17 cellular contexts compared by ENCODE assay signal in the genomic region with DNA sequence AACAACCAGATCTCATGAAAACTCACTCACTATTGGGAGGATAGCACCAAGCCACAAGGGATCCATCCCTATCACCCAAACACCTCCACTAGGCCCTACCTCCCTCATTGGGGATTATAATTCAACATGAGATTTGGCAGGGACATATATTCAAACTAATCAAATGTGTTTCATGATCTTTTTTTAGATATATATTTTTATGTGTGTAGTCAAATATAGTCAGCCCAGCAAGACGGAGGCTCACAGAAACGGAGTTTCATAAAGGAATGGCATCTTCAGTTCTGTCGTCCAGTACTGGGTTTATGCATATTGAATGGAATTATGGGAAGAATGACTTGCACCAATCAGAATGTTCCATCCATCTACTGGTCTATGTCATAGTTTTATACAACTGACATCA.
DNase-seq lines count a peak whose midpoint lies in the region; ATAC-seq and TF ChIP-seq lines count a peak whose summit lies in the region.
"Had no signal": no experiment of that assay in that cellular context is flagged by ENCODE, and none has a peak within 500 bp of the region (broad histone marks: within the 10 kb centered on the region; RNA-seq: fewer than 3 reads in every experiment).

No MANE protein-coding gene starts in this region.

- H3K36me3 ChIP-seq in BLaER1 = no peaks in the 10 kb centered on the region
- peaks cover 9% of the 10 kb centered on the region; the same call in 1 of the 2 replicates for H3K36me3 ChIP-seq in OCI-LY7 (ENCODE audit: insufficient read depth, low read length)
- no peaks in the 10 kb centered on the region for H3K36me3 ChIP-seq in esophagus muscularis mucosa
- H3K36me3 ChIP-seq in transverse colon = no peaks in the 10 kb centered on the region

- no peaks in the 10 kb centered on the region for H3K4me1 Mint-ChIP-seq in activated CD8-positive, alpha-beta T cell treated with anti-CD3 and anti-CD28 coated beads for 36 hours (ENCODE audit: low read depth)
- H3K4me1 Mint-ChIP-seq: CD4-positive, CD25-positive, alpha-beta regulatory T cell; CD8-positive, alpha-beta memory T cell had no signal

- H2AFZ ChIP-seq in OCI-LY7 (ENCODE audit: low read length) = peak overlapping the region; percentile 53; the same call in 1 of the 2 replicates

- CTCF ChIA-PET in OCI-LY7 (lab: Charles Lee; ENCODE audit: unreplicated experiment) = no interaction called here
- CTCF ChIA-PET in activated CD8-positive, alpha-beta T cell treated with anti-CD3 and anti-CD28 coated beads for 36 hours (lab: Charles Lee) = no interaction called here

- H3K27me3 ChIP-seq in BLaER1 (no peaks in the 10 kb centered on the region), esophagus muscularis mucosa (no peaks in the 10 kb centered on the region), transverse colon (no peaks in the 10 kb centered on the region)

- intact Hi-C loops in OCI-LY7 (cut with micrococcal nuclease; ENCODE audit: unreplicated experiment) (no loop called here), esophagus muscularis mucosa (cut with DNase I) (no loop called here), transverse colon (cut with DNase I; ENCODE audit: low total_unique reads) (no loop called here)
- intact Hi-C loops in activated CD8-positive, alpha-beta T cell treated with anti-CD3 and anti-CD28 coated beads for 36 hours (cut with micrococcal nuclease) = no loop called here

- BruUV-seq in OCI-LY7 (replicated peaks; lab: Mats Ljungman, UMichigan) = no TSS peak

- DNase-seq in OCI-LY7 (ENCODE audit: low spot score) (peak; percentile 45), esophagus muscularis mucosa (ENCODE audit: extremely low spot score) (no peak), transverse colon (no peak), NCI-H446 treated with DMSO at 0.1 percent for 48 hours (lab: John Stamatoyannopoulos, UW) (no peak)
- no peak for DNase-seq in activated CD8-positive, alpha-beta T cell treated with anti-CD3 and anti-CD28 coated beads for 36 hours
- DNase-seq: 8988T; C1 segment of cervical spinal cord; CD4-positive, CD25-positive, alpha-beta regulatory T cell; CD8-positive, alpha-beta memory T cell; COR-L47; DMS 273 treated with DMSO at 0.1 percent for 48 hours; DMS53; EL; H9 had no signal

- H3K4me3 ChIP-seq in BLaER1 (no peak overlapping the region), OCI-LY7 (ENCODE audit: low read depth, low read length, poor library complexity, severe bottlenecking) (peak overlapping the region; percentile 32), esophagus muscularis mucosa (no peak overlapping the region), transverse colon (no peak overlapping the region)
- H3K4me3 ChIP-seq: GM12878 had no signal

- peaks cover 2% of the 10 kb centered on the region for H3K27me3 Mint-ChIP-seq in activated CD8-positive, alpha-beta T cell treated with anti-CD3 and anti-CD28 coated beads for 36 hours
- H3K27me3 Mint-ChIP-seq: CD4-positive, CD25-positive, alpha-beta regulatory T cell had no signal

- H4K20me1 ChIP-seq in BLaER1 = no peaks in the 10 kb centered on the region
- H4K20me1 ChIP-seq in OCI-LY7 (ENCODE audit: insufficient read depth, low read length) = no peaks in the 10 kb centered on the region

- H3K9me2 ChIP-seq in OCI-LY7 (ENCODE audit: insufficient read depth, low read length) = no peaks in the 10 kb centered on the region

- POLR2A ChIA-PET in OCI-LY7 (lab: Charles Lee) = interaction anchor here (0.7 to 1.9 kb wide), 3 partner anchors 16 to 65 kb away, joined by 3 to 6 read pairs (median 5); no protein-coding TSS in a partner anchor
- POLR2A ChIA-PET in activated CD8-positive, alpha-beta T cell treated with anti-CD3 and anti-CD28 coated beads for 36 hours (lab: Charles Lee) = no interaction called here

- no peak for TF ChIP-seq POLR2A in esophagus muscularis mucosa (IDR thresholded peaks at IDR 0.05; ENCODE audit: low read depth)
- TF ChIP-seq POLR2A in transverse colon (IDR thresholded peaks at IDR 0.05) = no peak

- ATAC-seq in activated CD8-positive, alpha-beta T cell treated with anti-CD3 and anti-CD28 coated beads for 36 hours = no peak
- ATAC-seq in HG02981 (IDR thresholded peaks at IDR 0.05; ENCODE audit: unreplicated experiment) = no peak
- ATAC-seq: GM12878 had no signal

- peaks cover 39% of the 10 kb centered on the region for H3K4me1 ChIP-seq in BLaER1
- H3K4me1 ChIP-seq in OCI-LY7 (ENCODE audit: insufficient read depth, low read length, poor library complexity, severe bottlenecking) = peaks cover 71% of the 10 kb centered on the region
- H3K4me1 ChIP-seq in esophagus muscularis mucosa = peaks cover 0 to 10% (median 1%) of the 10 kb centered on the region in 4 donors
- peaks cover 0 to 4% (median 0%) of the 10 kb centered on the region in 4 donors for H3K4me1 ChIP-seq in transverse colon

- H3K4me2 ChIP-seq in BLaER1 (peak overlapping the region; percentile 54; the same call in 1 of the 2 replicates), OCI-LY7 (ENCODE audit: low read length) (peak overlapping the region; percentile 71)

- H3K9me3 ChIP-seq in BLaER1 (peaks cover 7% of the 10 kb centered on the region; the same call in 1 of the 2 replicates), OCI-LY7 (ENCODE audit: low read length) (peaks cover 11% of the 10 kb centered on the region; the same call in 1 of the 2 replicates), esophagus muscularis mucosa (no peaks in the 10 kb centered on the region), transverse colon (no peaks in the 10 kb centered on the region)

- no peaks in the 10 kb centered on the region for H3K79me2 ChIP-seq in OCI-LY7 (ENCODE audit: insufficient read depth, low read depth, low read length)

- no peaks in the 10 kb centered on the region for H3K36me3 Mint-ChIP-seq in activated CD8-positive, alpha-beta T cell treated with anti-CD3 and anti-CD28 coated beads for 36 hours (ENCODE audit: low read depth)
- H3K36me3 Mint-ChIP-seq: CD4-positive, CD25-positive, alpha-beta regulatory T cell; CD8-positive, alpha-beta memory T cell had no signal

- H3K4me3 Mint-ChIP-seq in activated CD8-positive, alpha-beta T cell treated with anti-CD3 and anti-CD28 coated beads for 36 hours = no peak overlapping the region
- H3K4me3 Mint-ChIP-seq: CD4-positive, CD25-positive, alpha-beta regulatory T cell; CD8-positive, alpha-beta memory T cell; H9 had no signal

- no peak for TF ChIP-seq EP300 in esophagus muscularis mucosa (IDR thresholded peaks at IDR 0.05)
- TF ChIP-seq EP300 in transverse colon (IDR thresholded peaks at IDR 0.05; ENCODE audit: low read depth) = no peak

- no peaks in the 10 kb centered on the region for H3K9me3 Mint-ChIP-seq in activated CD8-positive, alpha-beta T cell treated with anti-CD3 and anti-CD28 coated beads for 36 hours
- H3K9me3 Mint-ChIP-seq: H9 had no signal

- 86% methylated on average over 3 of the region's 3 CpGs for WGBS in esophagus muscularis mucosa
- WGBS in transverse colon (ENCODE audit: low coverage in 1 of 2), 2 donors = 75% methylated on average over 3 of the region's 3 CpGs

- no peak overlapping the region for H3K27ac ChIP-seq in BLaER1
- H3K27ac ChIP-seq in OCI-LY7 (ENCODE audit: low read depth, low read length, poor library complexity, severe bottlenecking) = peak overlapping the region; percentile 95
- peak overlapping the region; percentile 2 to 30 (median 12) for H3K27ac ChIP-seq in esophagus muscularis mucosa (replicated peaks in 1 of 4)
- H3K27ac ChIP-seq in transverse colon = peak overlapping the region in 3 of 4 donors; percentile 4 to 35 (median 6)

- no peak overlapping the region for H3K27ac Mint-ChIP-seq in activated CD8-positive, alpha-beta T cell treated with anti-CD3 and anti-CD28 coated beads for 36 hours
- H3K27ac Mint-ChIP-seq: CD8-positive, alpha-beta memory T cell had no signal

- TF ChIP-seq CTCF in OCI-LY7 (conservative IDR thresholded peaks at IDR 0.05; ENCODE audit: low read length) (no peak), esophagus muscularis mucosa (IDR thresholded peaks at IDR 0.05) (no peak), transverse colon (IDR thresholded peaks at IDR 0.05) (no peak)
- no peak for TF ChIP-seq CTCF in activated CD8-positive, alpha-beta T cell treated with anti-CD3 and anti-CD28 coated beads for 36 hours (IDR thresholded peaks at IDR 0.05)

- H3K9ac ChIP-seq in BLaER1 = no peak overlapping the region

- in situ Hi-C loops in transverse colon (cut with MboI; ENCODE audit: low pct_ligation_motif_present in 1 of 4, low pct_unique_long_range_greater_than_20kb in 1 of 4, low sequenced_read_pairs in 3 of 4) = no loop called here
